In genomic region chr12:12445882-12446181, GRCh38 we compare ENCODE assay signal across 29 cellular contexts.
A peak's percentile ranks its signal among the peaks of the same experiment; 100 is the strongest.
DNase-seq lines count a peak whose midpoint lies in the region; ATAC-seq and TF ChIP-seq lines count a peak whose summit lies in the region.
"Had no signal": no experiment of that assay in that cellular context is flagged by ENCODE, and none has a peak within 500 bp of the region (broad histone marks: within the 10 kb centered on the region; RNA-seq: fewer than 3 reads in every experiment).

No MANE protein-coding gene starts in this region.

- peaks cover 22% of the 10 kb centered on the region for H3K36me3 Mint-ChIP-seq in CD4-positive, alpha-beta T cell (ENCODE audit: low read depth)
- peaks cover 17% of the 10 kb centered on the region for H3K36me3 Mint-ChIP-seq in activated T-helper 17 cell treated with anti-CD3 and anti-CD28 coated beads, Interleukin-2, amount 50 U/mL, for 72 hours (ENCODE audit: low read depth)
- no peaks in the 10 kb centered on the region for H3K36me3 Mint-ChIP-seq in neural progenitor cell

- no peak for ATAC-seq in CD4-positive, alpha-beta T cell (ENCODE audit: poor library complexity)
- ATAC-seq in activated T-helper 17 cell treated with anti-CD3 and anti-CD28 coated beads, Interleukin-2, amount 50 U/mL, for 72 hours (replicated peaks) = no peak
- no peak for ATAC-seq in HG03039 (IDR thresholded peaks at IDR 0.05; ENCODE audit: unreplicated experiment)
- ATAC-seq: effector memory CD8-positive, alpha-beta T cell; heart left ventricle; right cardiac atrium; stimulated activated naive CD8-positive, alpha-beta T cell treated with anti-CD3 and anti-CD28 coated beads, Interleukin-15, amount 100 ng/mL, for 72 hours had no signal

- H2AFZ ChIP-seq in neural progenitor cell (replicated peaks) = no peak overlapping the region

- POLR2A ChIA-PET in CD4-positive, alpha-beta T cell (lab: Charles Lee) = interaction anchor here (0.8 to 1.6 kb wide), 2 partner anchors 9 to 20 kb away, joined by 3 to 5 read pairs; no protein-coding TSS in a partner anchor

- no peaks in the 10 kb centered on the region for H3K9me3 Mint-ChIP-seq in CD4-positive, alpha-beta T cell
- H3K9me3 Mint-ChIP-seq in activated T-helper 17 cell treated with anti-CD3 and anti-CD28 coated beads, Interleukin-2, amount 50 U/mL, for 72 hours = no peaks in the 10 kb centered on the region
- no peaks in the 10 kb centered on the region for H3K9me3 Mint-ChIP-seq in neural progenitor cell
- H3K9me3 Mint-ChIP-seq: effector memory CD8-positive, alpha-beta T cell; naive B cell; stimulated activated naive CD8-positive, alpha-beta T cell treated with anti-CD3 and anti-CD28 coated beads, Interleukin-15, amount 100 ng/mL, for 72 hours; T-helper 1 cell treated with Interleukin-12 subunit alpha and Interleukin-12 subunit beta and Interleukin-4 antibody, amounts not matched to agents 30 μg/mL and 1 μg/mL, for 36 hours had no signal

- no peaks in the 10 kb centered on the region for H3K9me3 ChIP-seq in CD4-positive, alpha-beta T cell (ENCODE audit: control insufficient read depth, low read length)
- no peaks in the 10 kb centered on the region for H3K9me3 ChIP-seq in neural progenitor cell (ENCODE audit: low read depth)
- H3K9me3 ChIP-seq: heart left ventricle, neutrophil, thoracic aorta had no signal

- H3K9ac ChIP-seq in neural progenitor cell = no peak overlapping the region

- no peak overlapping the region for H3K4me2 ChIP-seq in neural progenitor cell

- H3K4me3 ChIP-seq in neural progenitor cell (no peak overlapping the region), coronary artery (no peak overlapping the region)
- H3K4me3 ChIP-seq: heart left ventricle, SK-N-MC, thoracic aorta had no signal

- intact Hi-C loops in CD4-positive, alpha-beta T cell (cut with DNase I, micrococcal nuclease) = no loop called here

- no peaks in the 10 kb centered on the region for H3K36me3 ChIP-seq in neural progenitor cell
- H3K36me3 ChIP-seq: heart left ventricle, neutrophil, thoracic aorta had no signal

- H3K27me3 Mint-ChIP-seq in CD4-positive, alpha-beta T cell = no peaks in the 10 kb centered on the region
- no peaks in the 10 kb centered on the region for H3K27me3 Mint-ChIP-seq in activated T-helper 17 cell treated with anti-CD3 and anti-CD28 coated beads, Interleukin-2, amount 50 U/mL, for 72 hours
- H3K27me3 Mint-ChIP-seq in neural progenitor cell (ENCODE audit: insufficient read depth, low read depth) = no peaks in the 10 kb centered on the region
- H3K27me3 Mint-ChIP-seq: effector memory CD8-positive, alpha-beta T cell; naive B cell; stimulated activated naive CD8-positive, alpha-beta T cell treated with anti-CD3 and anti-CD28 coated beads, Interleukin-15, amount 100 ng/mL, for 72 hours had no signal

- no peaks in the 10 kb centered on the region for H3F3A ChIP-seq in neural progenitor cell (ENCODE audit: low read depth)

- peaks cover 4% of the 10 kb centered on the region for H4K20me1 ChIP-seq in neural progenitor cell (ENCODE audit: low read depth)

- peaks cover 65% of the 10 kb centered on the region for H3K4me1 Mint-ChIP-seq in CD4-positive, alpha-beta T cell (ENCODE audit: low read depth)
- H3K4me1 Mint-ChIP-seq in activated T-helper 17 cell treated with anti-CD3 and anti-CD28 coated beads, Interleukin-2, amount 50 U/mL, for 72 hours = peaks cover 48% of the 10 kb centered on the region
- peaks cover 10% of the 10 kb centered on the region for H3K4me1 Mint-ChIP-seq in neural progenitor cell

- no peak overlapping the region for H3K4me3 Mint-ChIP-seq in CD4-positive, alpha-beta T cell
- no peak overlapping the region for H3K4me3 Mint-ChIP-seq in activated T-helper 17 cell treated with anti-CD3 and anti-CD28 coated beads, Interleukin-2, amount 50 U/mL, for 72 hours
- H3K4me3 Mint-ChIP-seq in neural progenitor cell = no peak overlapping the region
- H3K4me3 Mint-ChIP-seq: effector memory CD8-positive, alpha-beta T cell; naive B cell; stimulated activated naive CD8-positive, alpha-beta T cell treated with anti-CD3 and anti-CD28 coated beads, Interleukin-15, amount 100 ng/mL, for 72 hours; T-helper 1 cell treated with Interleukin-12 subunit alpha and Interleukin-12 subunit beta and Interleukin-4 antibody, amounts not matched to agents 30 μg/mL and 1 μg/mL, for 36 hours had no signal

- no peaks in the 10 kb centered on the region for H3K27me3 ChIP-seq in CD4-positive, alpha-beta T cell (ENCODE audit: control insufficient read depth, insufficient read depth, low read length)
- no peaks in the 10 kb centered on the region for H3K27me3 ChIP-seq in neural progenitor cell
- H3K27me3 ChIP-seq: heart left ventricle, neutrophil had no signal

- DNase-seq in CD4-positive, alpha-beta T cell = no peak
- DNase-seq in ELR (ENCODE audit: low read depth) (peak; percentile 9), neural progenitor cell (ENCODE audit: low spot score) (no peak), coronary artery (ENCODE audit: low spot score) (no peak), T1000 (lab: John Stamatoyannopoulos, UW) (no peak)
- DNase-seq: activated CD4-positive, alpha-beta T cell treated with anti-CD3 and anti-CD28 coated beads for 1 hour; C1 segment of cervical spinal cord; Calu3; caudate nucleus; cortex of kidney; DMS79 treated with DMSO at 0.1 percent for 48 hours; effector memory CD8-positive, alpha-beta T cell; heart left ventricle; kidney; midbrain; MV-4-11; naive B cell; NCI-H1436; NCI-H2081; NCI-H524 treated with DMSO at 0.1 percent for 48 hours; posterior cingulate gyrus; right cardiac atrium; stimulated activated naive CD8-positive, alpha-beta T cell treated with anti-CD3 and anti-CD28 coated beads, Interleukin-15, amount 100 ng/mL, for 72 hours had no signal

- no peaks in the 10 kb centered on the region for H3K79me2 ChIP-seq in neural progenitor cell (ENCODE audit: low read depth)

- H3K27ac ChIP-seq in CD4-positive, alpha-beta T cell (ENCODE audit: low read depth, low read length) = no peak overlapping the region
- H3K27ac ChIP-seq in neural progenitor cell (no peak overlapping the region), coronary artery (no peak overlapping the region)
- H3K27ac ChIP-seq: heart left ventricle, SK-N-MC had no signal

- no peaks in the 10 kb centered on the region for H3K4me1 ChIP-seq in neural progenitor cell

- TF ChIP-seq CTCF in CD4-positive, alpha-beta T cell (IDR thresholded peaks at IDR 0.05) = no peak
- TF ChIP-seq CTCF in neural progenitor cell (IDR thresholded peaks at IDR 0.05) = no peak
- no peak for TF ChIP-seq CTCF in coronary artery (IDR thresholded peaks at IDR 0.05)

- H3K27ac Mint-ChIP-seq in CD4-positive, alpha-beta T cell = peak overlapping the region; percentile 19
- peak overlapping the region; percentile 47 for H3K27ac Mint-ChIP-seq in activated T-helper 17 cell treated with anti-CD3 and anti-CD28 coated beads, Interleukin-2, amount 50 U/mL, for 72 hours
- H3K27ac Mint-ChIP-seq in neural progenitor cell = peak overlapping the region; percentile 11
- H3K27ac Mint-ChIP-seq: naive B cell; T-helper 1 cell treated with Interleukin-12 subunit alpha and Interleukin-12 subunit beta and Interleukin-4 antibody, amounts not matched to agents 30 μg/mL and 1 μg/mL, for 36 hours had no signal

- CTCF ChIA-PET in CD4-positive, alpha-beta T cell (lab: Charles Lee) = interaction anchor here (0.7 kb wide), 1 partner anchor 9 kb away, joined by 3 read pairs; no protein-coding TSS in a partner anchor
